8 cellular contexts compared by ENCODE assay signal in genomic region chrX:119468186-119468929, GRCh38. TPM values are rescaled to one million over a fixed set of nuclear protein-coding genes. Genes with fewer than 3 reads are reported as not detected.
DNase-seq lines count a peak whose midpoint lies in the region; ATAC-seq and TF ChIP-seq lines count a peak whose summit lies in the region.

TSS of gene SLC25A5 (plus strand) at chrX:119468444. CDS start at chrX:119468516, 72 bp downstream.

- H3K27me3 ChIP-seq in adrenal gland (no peaks in the 10 kb centered on the region), heart right ventricle (no peaks in the 10 kb centered on the region), prostate gland (replicated peaks; ENCODE audit: insufficient read depth) (no peaks in the 10 kb centered on the region)

- DNase-seq in NCI-H1105 treated with DMSO at 0.1 percent for 48 hours (lab: John Stamatoyannopoulos, UW) (peak; percentile 78), T-helper 1 cell (peak; percentile 67 to 88 (median 74)), adrenal gland (peak; percentile 79 to 86 (median 83)), heart right ventricle (peak; percentile 75 to 84), prostate gland (ENCODE audit: low spot score) (peak; percentile 72), ureter (ENCODE audit: low spot score) (peak; percentile 85)

- H3K4me1 ChIP-seq in adrenal gland (replicated peaks in 1 of 2) (no peaks in the 10 kb centered on the region), heart right ventricle (peaks cover 0 to 10% (median 0%) of the 10 kb centered on the region in 9 donors), prostate gland (replicated peaks) (no peaks in the 10 kb centered on the region)

- TF ChIP-seq POLR2A in adrenal gland (IDR thresholded peaks at IDR 0.05) (peak; percentile 88 to 94), prostate gland (IDR thresholded peaks at IDR 0.05) (peak; percentile 83)

- intact Hi-C loops in adrenal gland (cut with DNase I) (no loop called here), heart right ventricle (cut with DNase I) (no loop called here), prostate gland (cut with DNase I) (loop anchor here (5.0 to 10.0 kb wide), 2 partner anchors 71 to 106 kb away; partner anchors contain the start of genes SLC25A43 and UBE2A)

- peak within 1 kb of the TSS; percentile 66 for H3K4me3 ChIP-seq in GM12875 (ENCODE audit: low read depth, low read length)
- peak within 1 kb of the TSS; percentile 50 to 86 (median 72) for H3K4me3 ChIP-seq in adrenal gland
- H3K4me3 ChIP-seq in heart right ventricle: peak within 1 kb of the TSS; percentile 74 to 96 (median 85)
- peak within 1 kb of the TSS; percentile 52 to 53 for H3K4me3 ChIP-seq in prostate gland

- 0 to 38% (median 19%) methylated on average over 1 to 64 of the region's 64 CpGs for WGBS in adrenal gland, 4 donors
- 0% methylated on average over 45 to 58 of the region's 64 CpGs for WGBS in heart right ventricle, 2 donors
- under 1% methylated on average over 31 of the region's 64 CpGs for WGBS in prostate gland

- peaks cover 0 to 9% of the 10 kb centered on the region in 2 donors for H3K36me3 ChIP-seq in adrenal gland (replicated peaks in 1 of 2)
- peaks cover 0 to 23% (median 0%) of the 10 kb centered on the region in 9 donors for H3K36me3 ChIP-seq in heart right ventricle
- no peaks in the 10 kb centered on the region for H3K36me3 ChIP-seq in prostate gland

- H3K9me3 ChIP-seq in adrenal gland (replicated peaks in 1 of 3) (no peaks in the 10 kb centered on the region), heart right ventricle (no peaks in the 10 kb centered on the region), prostate gland (no peaks in the 10 kb centered on the region)

- no peak for TF ChIP-seq CTCF in GM12875 (IDR thresholded peaks at IDR 0.05; ENCODE audit: borderline replicate concordance, insufficient read depth, low read depth, low read length)
- no peak for TF ChIP-seq CTCF in adrenal gland (IDR thresholded peaks at IDR 0.05)
- TF ChIP-seq CTCF in heart right ventricle (IDR thresholded peaks at IDR 0.05): no peak
- TF ChIP-seq CTCF in prostate gland (IDR thresholded peaks at IDR 0.05): peak in 1 of 4 experiments; percentile 11

- ATAC-seq in HG02642 (IDR thresholded peaks at IDR 0.05; ENCODE audit: poor library complexity, unreplicated experiment) (peak; percentile 87), heart right ventricle (peak; percentile 94 to 97 (median 96))

- H3K27ac ChIP-seq in adrenal gland (peak within 1 kb of the TSS; percentile 88 to 97 (median 93)), heart right ventricle (peak within 1 kb of the TSS; percentile 90 to 99 (median 97)), prostate gland (peak within 1 kb of the TSS; percentile 87 to 88)

RNA-seq across cellular contexts. Expression of gene SLC25A5, which starts in this region (rescaled TPM):
- total RNA-seq in adrenal gland (100 to 1,000 TPM; 168 to 313 (median 236) TPM), heart right ventricle (100 to 1,000 TPM; 133 to 287 (median 184) TPM), prostate gland (100 to 1,000 TPM; 230 to 237 TPM), ureter (243 TPM)
- polyA plus RNA-seq in adrenal gland (100 to 1,000 TPM in 1 of 3 donors, 10 to 100 TPM in 2; 65.2 to 245 (median 77.5) TPM), heart right ventricle (100 to 1,000 TPM in 1 of 2 donors, 10 to 100 TPM in 1; 43.3 to 482 TPM)

Comparison
In these comparisons a context has a peak if more than half of its experiments do, and no peak if none do; other contexts are left out.
1. Peak in every context shown above with its lines: DNase-seq, ATAC-seq, H3K4me3 ChIP-seq and H3K27ac ChIP-seq.